Comparison of ENCODE assay signal across 21 cellular contexts in the genomic region with DNA sequence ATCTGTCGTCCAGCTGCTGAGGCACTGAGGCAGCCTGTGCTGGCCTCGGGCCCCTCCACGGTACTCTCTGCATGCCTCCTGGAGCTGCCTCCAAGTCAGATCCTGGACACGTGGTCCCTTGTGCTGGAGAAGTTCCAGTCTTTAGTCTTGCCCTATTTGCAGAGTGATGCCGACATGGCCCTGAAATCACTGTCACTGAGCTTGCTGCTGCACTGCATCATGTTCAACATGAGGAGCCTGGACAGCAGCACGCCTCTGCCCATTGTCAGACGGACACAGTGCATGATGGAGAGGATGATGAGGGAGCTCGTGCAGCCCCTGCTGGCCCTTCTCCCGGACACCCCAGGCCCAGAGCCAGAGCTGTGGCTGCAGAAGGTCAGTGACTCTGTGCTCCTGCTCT.
"Had no signal": no experiment of that assay in that cellular context is flagged by ENCODE, and none has a peak within 500 bp of the region (broad histone marks: within the 10 kb centered on the region; RNA-seq: fewer than 3 reads in every experiment).

No MANE protein-coding gene starts in this region.

- H3K9me3 ChIP-seq: left lung, lower lobe of right lung, ovary, right lobe of liver, suprapubic skin, transverse colon, vagina had no signal

- ATAC-seq: left lung; lower lobe of right lung; naive thymus-derived CD8-positive, alpha-beta T cell; right lobe of liver; stimulated activated naive CD8-positive, alpha-beta T cell treated with anti-CD3 and anti-CD28 coated beads, Interleukin-15, amount 100 ng/mL, for 72 hours had no signal

- H3K4me3 Mint-ChIP-seq: naive thymus-derived CD8-positive, alpha-beta T cell; nephron progenitor cell; stimulated activated naive CD8-positive, alpha-beta T cell treated with anti-CD3 and anti-CD28 coated beads, Interleukin-15, amount 100 ng/mL, for 72 hours had no signal

- H3K27me3 Mint-ChIP-seq: naive thymus-derived CD8-positive, alpha-beta T cell; stimulated activated naive CD8-positive, alpha-beta T cell treated with anti-CD3 and anti-CD28 coated beads, Interleukin-15, amount 100 ng/mL, for 72 hours had no signal

- H3K27ac ChIP-seq: hepatocyte, left lung, lower lobe of right lung, ovary, right lobe of liver, suprapubic skin, transverse colon, vagina had no signal

- H3K4me2 ChIP-seq: hepatocyte had no signal

- H3K9me3 Mint-ChIP-seq: naive thymus-derived CD8-positive, alpha-beta T cell; nephron progenitor cell; stimulated activated naive CD8-positive, alpha-beta T cell treated with anti-CD3 and anti-CD28 coated beads, Interleukin-15, amount 100 ng/mL, for 72 hours had no signal

- H3K4me1 Mint-ChIP-seq: nephron progenitor cell had no signal

- H3K4me1 ChIP-seq: left lung, lower lobe of right lung, right lobe of liver, suprapubic skin, vagina had no signal

- H3K27me3 ChIP-seq: hepatocyte, left lung, ovary, right lobe of liver, suprapubic skin, transverse colon, vagina had no signal

- H3K4me3 ChIP-seq: hepatocyte, left lung, lower lobe of right lung, ovary, right lobe of liver, suprapubic skin, transverse colon, vagina had no signal

- H3K27ac Mint-ChIP-seq: nephron progenitor cell had no signal

- DNase-seq: cortex of kidney; kidney; left lung; lower lobe of right lung; naive thymus-derived CD8-positive, alpha-beta T cell; nephron progenitor cell; occipital lobe; ovary; posterior cingulate gyrus; retina; right lobe of liver; small intestine; stimulated activated CD4-positive, alpha-beta T cell treated with anti-CD3 and anti-CD28 coated beads, Interleukin-15, amount 100 ng/mL, for 24 hours; stimulated activated CD4-positive, alpha-beta T cell treated with anti-CD3 and anti-CD28 coated beads, Interleukin-4, amount 100 ng/mL, for 1 hour; stimulated activated CD8-positive, alpha-beta memory T cell treated with anti-CD3 and anti-CD28 coated beads, Interleukin-4, amount 100 ng/mL, for 48 hours; stimulated activated naive CD4-positive, alpha-beta T cell; stimulated activated naive CD8-positive, alpha-beta T cell treated with anti-CD3 and anti-CD28 coated beads, Interleukin-15, amount 100 ng/mL, for 72 hours; transverse colon had no signal

- H3K36me3 ChIP-seq: ovary had no signal

- H2AFZ ChIP-seq: hepatocyte had no signal
